ENCODE assay signal across 1 cellular context in the genomic region with DNA sequence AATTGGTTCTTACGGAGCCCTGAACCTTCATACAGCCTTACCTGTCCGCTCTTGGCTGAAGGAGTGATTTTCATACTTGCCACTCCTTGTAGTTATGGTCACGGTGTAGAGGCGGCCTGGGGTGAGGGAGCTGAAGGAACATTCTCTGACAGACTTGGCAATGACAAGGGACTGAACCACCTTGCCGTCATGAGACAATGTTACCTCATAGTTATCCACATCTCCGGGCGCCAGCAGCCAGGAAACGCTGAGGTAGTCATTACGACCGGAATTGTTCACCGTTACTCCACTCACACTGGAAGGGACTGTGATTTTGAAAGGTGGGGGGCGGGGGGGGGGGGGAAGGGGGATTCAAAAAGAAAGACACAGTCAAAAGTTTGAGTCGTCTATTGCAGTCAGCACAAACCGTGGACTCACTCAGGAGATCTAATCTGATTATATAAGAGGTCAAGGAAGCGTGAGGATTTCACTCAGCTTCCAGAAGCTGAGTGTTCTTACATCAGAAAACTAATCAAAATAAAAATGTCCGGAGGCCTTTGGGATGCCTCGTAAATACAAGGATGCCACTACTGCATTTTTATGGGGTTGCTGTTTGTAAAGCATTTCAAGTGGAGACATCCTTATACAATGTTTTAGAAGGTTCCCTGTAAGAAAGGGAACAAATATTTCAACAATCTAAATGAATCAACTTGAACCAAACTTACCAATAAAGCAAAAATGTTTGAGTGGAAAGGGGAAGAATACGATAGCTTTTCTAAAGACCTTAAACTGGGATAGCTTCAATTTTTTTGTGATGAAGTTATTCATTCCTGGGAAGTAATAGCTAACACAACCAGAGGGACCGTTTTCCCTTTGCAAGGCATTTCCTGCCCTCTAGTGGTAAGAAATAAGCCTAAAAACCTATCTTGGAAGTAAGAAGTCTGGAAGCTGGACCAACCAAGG.
TF ChIP-seq lines count a peak whose summit lies in the region.

No MANE protein-coding gene starts in this region.

TF ChIP-seq in WTC11, 78 proteins besides CTCF, POLR2A, EP300 and RAD21 (continued from another document):
- no peak for TF ChIP-seq ZNF281 (CRISPR knock-in tag; IDR thresholded peaks at IDR 0.05)
- TF ChIP-seq E2F1 (CRISPR knock-in tag; IDR thresholded peaks at IDR 0.05): no peak
- TF ChIP-seq, protein P1, sequence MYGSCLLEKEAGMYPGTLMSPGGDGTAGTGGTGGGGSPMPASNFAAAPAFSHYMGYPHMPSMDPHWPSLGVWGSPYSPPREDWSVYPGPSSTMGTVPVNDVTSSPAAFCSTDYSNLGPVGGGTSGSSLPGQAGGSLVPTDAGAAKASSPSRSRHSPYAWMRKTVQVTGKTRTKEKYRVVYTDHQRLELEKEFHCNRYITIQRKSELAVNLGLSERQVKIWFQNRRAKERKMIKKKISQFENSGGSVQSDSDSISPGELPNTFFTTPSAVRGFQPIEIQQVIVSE (CRISPR knock-in tag; IDR thresholded peaks at IDR 0.05; ENCODE audit: borderline replicate concordance): no peak
- TF ChIP-seq SMAD3 (CRISPR knock-in tag; IDR thresholded peaks at IDR 0.05; ENCODE audit: borderline replicate concordance): no peak
- TF ChIP-seq JUN (CRISPR knock-in tag; IDR thresholded peaks at IDR 0.05): no peak
- TF ChIP-seq CREM (CRISPR knock-in tag; IDR thresholded peaks at IDR 0.05): no peak
- TF ChIP-seq AR (CRISPR knock-in tag; IDR thresholded peaks at IDR 0.05): no peak
- TF ChIP-seq, protein P2, sequence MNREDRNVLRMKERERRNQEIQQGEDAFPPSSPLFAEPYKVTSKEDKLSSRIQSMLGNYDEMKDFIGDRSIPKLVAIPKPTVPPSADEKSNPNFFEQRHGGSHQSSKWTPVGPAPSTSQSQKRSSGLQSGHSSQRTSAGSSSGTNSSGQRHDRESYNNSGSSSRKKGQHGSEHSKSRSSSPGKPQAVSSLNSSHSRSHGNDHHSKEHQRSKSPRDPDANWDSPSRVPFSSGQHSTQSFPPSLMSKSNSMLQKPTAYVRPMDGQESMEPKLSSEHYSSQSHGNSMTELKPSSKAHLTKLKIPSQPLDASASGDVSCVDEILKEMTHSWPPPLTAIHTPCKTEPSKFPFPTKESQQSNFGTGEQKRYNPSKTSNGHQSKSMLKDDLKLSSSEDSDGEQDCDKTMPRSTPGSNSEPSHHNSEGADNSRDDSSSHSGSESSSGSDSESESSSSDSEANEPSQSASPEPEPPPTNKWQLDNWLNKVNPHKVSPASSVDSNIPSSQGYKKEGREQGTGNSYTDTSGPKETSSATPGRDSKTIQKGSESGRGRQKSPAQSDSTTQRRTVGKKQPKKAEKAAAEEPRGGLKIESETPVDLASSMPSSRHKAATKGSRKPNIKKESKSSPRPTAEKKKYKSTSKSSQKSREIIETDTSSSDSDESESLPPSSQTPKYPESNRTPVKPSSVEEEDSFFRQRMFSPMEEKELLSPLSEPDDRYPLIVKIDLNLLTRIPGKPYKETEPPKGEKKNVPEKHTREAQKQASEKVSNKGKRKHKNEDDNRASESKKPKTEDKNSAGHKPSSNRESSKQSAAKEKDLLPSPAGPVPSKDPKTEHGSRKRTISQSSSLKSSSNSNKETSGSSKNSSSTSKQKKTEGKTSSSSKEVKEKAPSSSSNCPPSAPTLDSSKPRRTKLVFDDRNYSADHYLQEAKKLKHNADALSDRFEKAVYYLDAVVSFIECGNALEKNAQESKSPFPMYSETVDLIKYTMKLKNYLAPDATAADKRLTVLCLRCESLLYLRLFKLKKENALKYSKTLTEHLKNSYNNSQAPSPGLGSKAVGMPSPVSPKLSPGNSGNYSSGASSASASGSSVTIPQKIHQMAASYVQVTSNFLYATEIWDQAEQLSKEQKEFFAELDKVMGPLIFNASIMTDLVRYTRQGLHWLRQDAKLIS (CRISPR knock-in tag; IDR thresholded peaks at IDR 0.05; ENCODE audit: borderline replicate concordance): no peak
- no peak for TF ChIP-seq OVOL2 (CRISPR knock-in tag; IDR thresholded peaks at IDR 0.05; ENCODE audit: borderline replicate concordance)
